ENCODE assay signal across 1 cellular context in genomic region chr10:132509506-132510173, GRCh38.
TF ChIP-seq lines count a peak whose summit lies in the region.

No MANE protein-coding gene starts in this region.

TF ChIP-seq in GM23338, 12 proteins besides CTCF, POLR2A, EP300 and RAD21:
- TF ChIP-seq EZH2 (IDR thresholded peaks at IDR 0.05; ENCODE audit: low read depth, unreplicated experiment) (no peak), EZH2phosphoT487 (IDR thresholded peaks at IDR 0.05; ENCODE audit: unreplicated experiment) (no peak), STAT1 (IDR thresholded peaks at IDR 0.05; ENCODE audit: unreplicated experiment) (no peak), NANOG (IDR thresholded peaks at IDR 0.05; ENCODE audit: borderline replicate concordance) (no peak), POLR2AphosphoS5 (IDR thresholded peaks at IDR 0.05; ENCODE audit: low read depth) (no peak), ZNF331 (CRISPR knock-in tag; IDR thresholded peaks at IDR 0.05; ENCODE audit: low read depth) (no peak), JUNB (IDR thresholded peaks at IDR 0.05; ENCODE audit: unreplicated experiment) (no peak)
- TF ChIP-seq, protein P1, sequence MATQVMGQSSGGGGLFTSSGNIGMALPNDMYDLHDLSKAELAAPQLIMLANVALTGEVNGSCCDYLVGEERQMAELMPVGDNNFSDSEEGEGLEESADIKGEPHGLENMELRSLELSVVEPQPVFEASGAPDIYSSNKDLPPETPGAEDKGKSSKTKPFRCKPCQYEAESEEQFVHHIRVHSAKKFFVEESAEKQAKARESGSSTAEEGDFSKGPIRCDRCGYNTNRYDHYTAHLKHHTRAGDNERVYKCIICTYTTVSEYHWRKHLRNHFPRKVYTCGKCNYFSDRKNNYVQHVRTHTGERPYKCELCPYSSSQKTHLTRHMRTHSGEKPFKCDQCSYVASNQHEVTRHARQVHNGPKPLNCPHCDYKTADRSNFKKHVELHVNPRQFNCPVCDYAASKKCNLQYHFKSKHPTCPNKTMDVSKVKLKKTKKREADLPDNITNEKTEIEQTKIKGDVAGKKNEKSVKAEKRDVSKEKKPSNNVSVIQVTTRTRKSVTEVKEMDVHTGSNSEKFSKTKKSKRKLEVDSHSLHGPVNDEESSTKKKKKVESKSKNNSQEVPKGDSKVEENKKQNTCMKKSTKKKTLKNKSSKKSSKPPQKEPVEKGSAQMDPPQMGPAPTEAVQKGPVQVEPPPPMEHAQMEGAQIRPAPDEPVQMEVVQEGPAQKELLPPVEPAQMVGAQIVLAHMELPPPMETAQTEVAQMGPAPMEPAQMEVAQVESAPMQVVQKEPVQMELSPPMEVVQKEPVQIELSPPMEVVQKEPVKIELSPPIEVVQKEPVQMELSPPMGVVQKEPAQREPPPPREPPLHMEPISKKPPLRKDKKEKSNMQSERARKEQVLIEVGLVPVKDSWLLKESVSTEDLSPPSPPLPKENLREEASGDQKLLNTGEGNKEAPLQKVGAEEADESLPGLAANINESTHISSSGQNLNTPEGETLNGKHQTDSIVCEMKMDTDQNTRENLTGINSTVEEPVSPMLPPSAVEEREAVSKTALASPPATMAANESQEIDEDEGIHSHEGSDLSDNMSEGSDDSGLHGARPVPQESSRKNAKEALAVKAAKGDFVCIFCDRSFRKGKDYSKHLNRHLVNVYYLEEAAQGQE (IDR thresholded peaks at IDR 0.05; ENCODE audit: unreplicated experiment): no peak
- TF ChIP-seq, protein P2, sequence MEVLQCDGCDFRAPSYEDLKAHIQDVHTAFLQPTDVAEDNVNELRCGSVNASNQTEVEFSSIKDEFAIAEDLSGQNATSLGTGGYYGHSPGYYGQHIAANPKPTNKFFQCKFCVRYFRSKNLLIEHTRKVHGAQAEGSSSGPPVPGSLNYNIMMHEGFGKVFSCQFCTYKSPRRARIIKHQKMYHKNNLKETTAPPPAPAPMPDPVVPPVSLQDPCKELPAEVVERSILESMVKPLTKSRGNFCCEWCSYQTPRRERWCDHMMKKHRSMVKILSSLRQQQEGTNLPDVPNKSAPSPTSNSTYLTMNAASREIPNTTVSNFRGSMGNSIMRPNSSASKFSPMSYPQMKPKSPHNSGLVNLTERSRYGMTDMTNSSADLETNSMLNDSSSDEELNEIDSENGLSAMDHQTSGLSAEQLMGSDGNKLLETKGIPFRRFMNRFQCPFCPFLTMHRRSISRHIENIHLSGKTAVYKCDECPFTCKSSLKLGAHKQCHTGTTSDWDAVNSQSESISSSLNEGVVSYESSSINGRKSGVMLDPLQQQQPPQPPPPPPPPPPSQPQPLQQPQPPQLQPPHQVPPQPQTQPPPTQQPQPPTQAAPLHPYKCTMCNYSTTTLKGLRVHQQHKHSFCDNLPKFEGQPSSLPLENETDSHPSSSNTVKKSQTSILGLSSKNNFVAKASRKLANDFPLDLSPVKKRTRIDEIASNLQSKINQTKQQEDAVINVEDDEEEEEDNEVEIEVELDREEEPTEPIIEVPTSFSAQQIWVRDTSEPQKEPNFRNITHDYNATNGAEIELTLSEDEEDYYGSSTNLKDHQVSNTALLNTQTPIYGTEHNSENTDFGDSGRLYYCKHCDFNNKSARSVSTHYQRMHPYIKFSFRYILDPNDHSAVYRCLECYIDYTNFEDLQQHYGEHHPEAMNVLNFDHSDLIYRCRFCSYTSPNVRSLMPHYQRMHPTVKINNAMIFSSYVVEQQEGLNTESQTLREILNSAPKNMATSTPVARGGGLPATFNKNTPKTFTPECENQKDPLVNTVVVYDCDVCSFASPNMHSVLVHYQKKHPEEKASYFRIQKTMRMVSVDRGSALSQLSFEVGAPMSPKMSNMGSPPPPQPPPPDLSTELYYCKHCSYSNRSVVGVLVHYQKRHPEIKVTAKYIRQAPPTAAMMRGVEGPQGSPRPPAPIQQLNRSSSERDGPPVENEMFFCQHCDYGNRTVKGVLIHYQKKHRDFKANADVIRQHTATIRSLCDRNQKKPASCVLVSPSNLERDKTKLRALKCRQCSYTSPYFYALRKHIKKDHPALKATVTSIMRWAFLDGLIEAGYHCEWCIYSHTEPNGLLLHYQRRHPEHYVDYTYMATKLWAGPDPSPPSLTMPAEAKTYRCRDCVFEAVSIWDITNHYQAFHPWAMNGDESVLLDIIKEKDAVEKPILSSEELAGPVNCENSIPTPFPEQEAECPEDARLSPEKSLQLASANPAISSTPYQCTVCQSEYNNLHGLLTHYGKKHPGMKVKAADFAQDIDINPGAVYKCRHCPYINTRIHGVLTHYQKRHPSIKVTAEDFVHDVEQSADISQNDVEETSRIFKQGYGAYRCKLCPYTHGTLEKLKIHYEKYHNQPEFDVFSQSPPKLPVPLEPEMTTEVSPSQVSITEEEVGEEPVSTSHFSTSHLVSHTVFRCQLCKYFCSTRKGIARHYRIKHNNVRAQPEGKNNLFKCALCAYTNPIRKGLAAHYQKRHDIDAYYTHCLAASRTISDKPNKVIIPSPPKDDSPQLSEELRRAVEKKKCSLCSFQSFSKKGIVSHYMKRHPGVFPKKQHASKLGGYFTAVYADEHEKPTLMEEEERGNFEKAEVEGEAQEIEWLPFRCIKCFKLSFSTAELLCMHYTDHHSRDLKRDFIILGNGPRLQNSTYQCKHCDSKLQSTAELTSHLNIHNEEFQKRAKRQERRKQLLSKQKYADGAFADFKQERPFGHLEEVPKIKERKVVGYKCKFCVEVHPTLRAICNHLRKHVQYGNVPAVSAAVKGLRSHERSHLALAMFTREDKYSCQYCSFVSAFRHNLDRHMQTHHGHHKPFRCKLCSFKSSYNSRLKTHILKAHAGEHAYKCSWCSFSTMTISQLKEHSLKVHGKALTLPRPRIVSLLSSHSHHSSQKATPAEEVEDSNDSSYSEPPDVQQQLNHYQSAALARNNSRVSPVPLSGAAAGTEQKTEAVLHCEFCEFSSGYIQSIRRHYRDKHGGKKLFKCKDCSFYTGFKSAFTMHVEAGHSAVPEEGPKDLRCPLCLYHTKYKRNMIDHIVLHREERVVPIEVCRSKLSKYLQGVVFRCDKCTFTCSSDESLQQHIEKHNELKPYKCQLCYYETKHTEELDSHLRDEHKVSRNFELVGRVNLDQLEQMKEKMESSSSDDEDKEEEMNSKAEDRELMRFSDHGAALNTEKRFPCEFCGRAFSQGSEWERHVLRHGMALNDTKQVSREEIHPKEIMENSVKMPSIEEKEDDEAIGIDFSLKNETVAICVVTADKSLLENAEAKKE (CRISPR knock-in tag; IDR thresholded peaks at IDR 0.05): no peak
